23 cellular contexts compared by ENCODE assay signal in genomic region chr19:7331446-7331845, GRCh38. TPM values are rescaled to one million over a fixed set of nuclear protein-coding genes. Genes with fewer than 3 reads are reported as not detected.
DNase-seq lines count a peak whose midpoint lies in the region; ATAC-seq, FAIRE-seq and TF ChIP-seq lines count a peak whose summit lies in the region.
"Had no signal": no experiment of that assay in that cellular context is flagged by ENCODE, and none has a peak within 500 bp of the region (broad histone marks: within the 10 kb centered on the region; RNA-seq: fewer than 3 reads in every experiment).

No MANE protein-coding gene starts in this region.

- H2AFZ ChIP-seq in HepG2 (ENCODE audit: low read length) (no peak overlapping the region), IMR-90 (replicated peaks; ENCODE audit: low read length, poor library complexity) (no peak overlapping the region), K562 (ENCODE audit: low read depth, low read length) (no peak overlapping the region), neuronal stem cell (ENCODE audit: low read length) (no peak overlapping the region)

- H2AK5ac ChIP-seq in IMR-90 (ENCODE audit: low read depth, low read length), result no peak overlapping the region
- no peak overlapping the region for H2AK5ac ChIP-seq in neuronal stem cell (ENCODE audit: low read depth, low read length)

- H3K4me3 Mint-ChIP-seq in T-helper 17 cell, result no peak overlapping the region
- H3K4me3 Mint-ChIP-seq: B cell; CD4-positive, alpha-beta T cell; CD8-positive, alpha-beta T cell had no signal

- H3K9ac ChIP-seq in HepG2 (ENCODE audit: insufficient read depth, low read depth, low read length) (no peak overlapping the region), IMR-90 (ENCODE audit: low read depth, low read length) (no peak overlapping the region), K562 (ENCODE audit: insufficient read depth in 1 of 2, low read depth in 2 of 2, low read length in 2 of 2) (no peak overlapping the region), neuronal stem cell (ENCODE audit: low read depth, low read length, poor library complexity) (no peak overlapping the region)

- H3K4me3 ChIP-seq in HepG2 (replicated peaks in 1 of 3; ENCODE audit: insufficient read depth in 1 of 3, low read depth in 2 of 3, low read length in 3 of 3) (no peak overlapping the region), right lobe of liver (no peak overlapping the region), IMR-90 (ENCODE audit: insufficient read depth, low read depth, low read length) (no peak overlapping the region), K562 (no peak overlapping the region), neuronal stem cell (ENCODE audit: low read length in 2 of 2) (no peak overlapping the region)
- H3K4me3 ChIP-seq: A549; BLaER1 treated with 17β-estradiol and CSF1 and Interleukin-3, amounts not matched to agents 10 nM and 100 nM had no signal

- H2BK20ac ChIP-seq in IMR-90 (ENCODE audit: low read depth, low read length), result no peak overlapping the region

- in situ Hi-C loops in HepG2 (cut with HindIII; ENCODE audit: extremely low pct_ligation_motif_present, low pct_unique_long_range_greater_than_20kb) (no loop called here), IMR-90 (cut with MboI; ENCODE audit: low sequenced_read_pairs) (no loop called here), K562 (cut with MboI) (loop anchor here (10.0 kb wide), 1 partner anchor 227 kb away; no protein-coding TSS in a partner anchor)

- 0 out of 2 replicates have a peak, but pooled peaks cover 7% of the 10 kb centered on the region for H3K4me1 ChIP-seq in HepG2 (ENCODE audit: insufficient read depth, low read length)
- no peaks in the 10 kb centered on the region for H3K4me1 ChIP-seq in right lobe of liver
- H3K4me1 ChIP-seq in IMR-90 (ENCODE audit: control insufficient read depth, insufficient read depth, low read length), result no peaks in the 10 kb centered on the region
- H3K4me1 ChIP-seq in K562 (replicated peaks in 1 of 2; ENCODE audit: control insufficient read depth in 2 of 2, insufficient read depth in 2 of 2, low read length in 2 of 2), result no peaks in the 10 kb centered on the region
- H3K4me1 ChIP-seq in neuronal stem cell (ENCODE audit: control insufficient read depth in 2 of 2, insufficient read depth in 1 of 2, low read depth in 1 of 2, low read length in 2 of 2), result no peaks in the 10 kb centered on the region
- H3K4me1 ChIP-seq: A549, Caco-2 had no signal

- no peaks in the 10 kb centered on the region for H3K36me3 Mint-ChIP-seq in T-helper 17 cell (ENCODE audit: low read depth)
- H3K36me3 Mint-ChIP-seq: CD8-positive, alpha-beta T cell had no signal

- H3K27ac Mint-ChIP-seq in T-helper 17 cell, result no peak overlapping the region
- H3K27ac Mint-ChIP-seq: B cell; CD4-positive, alpha-beta T cell; CD8-positive, alpha-beta T cell had no signal

- FAIRE-seq in HepG2 (lab: Jason Lieb, UNC) (no peak), K562 (lab: Jason Lieb, UNC) (no peak)
- FAIRE-seq: A549, D721Med, G401.6, GM12892 had no signal

- no peaks in the 10 kb centered on the region for H3K9me1 ChIP-seq in IMR-90 (ENCODE audit: insufficient read depth, low read length)
- H3K9me1 ChIP-seq in K562 (ENCODE audit: control insufficient read depth, insufficient read depth, low read length), result no peaks in the 10 kb centered on the region

- TF ChIP-seq RAD21 in HepG2 (CRISPR knock-in tag; IDR thresholded peaks at IDR 0.05) (no peak), IMR-90 (IDR thresholded peaks at IDR 0.05; ENCODE audit: low read length) (no peak), K562 (CRISPR knock-in tag; conservative IDR thresholded peaks at IDR 0.05 in 1 of 2, IDR thresholded peaks at IDR 0.05 in 1 of 2) (no peak)

- BruUV-seq in HepG2 (replicated peaks; lab: Mats Ljungman, UMichigan), result no TSS peak
- no TSS peak for BruUV-seq in IMR-90 (replicated peaks; lab: Mats Ljungman, UMichigan)
- no TSS peak for BruUV-seq in K562 (replicated peaks; lab: Mats Ljungman, UMichigan)

- H3K79me1 ChIP-seq in IMR-90 (ENCODE audit: low read depth in 1 of 2, low read length in 2 of 2) (no peaks in the 10 kb centered on the region), neuronal stem cell (ENCODE audit: low read depth, low read length) (no peaks in the 10 kb centered on the region)

- H2BK120ac ChIP-seq in IMR-90 (ENCODE audit: low read depth, low read length) (no peak overlapping the region), neuronal stem cell (ENCODE audit: low read depth, low read length) (no peak overlapping the region)

- H3K4ac ChIP-seq in IMR-90 (ENCODE audit: low read depth, low read length) (no peak overlapping the region), neuronal stem cell (ENCODE audit: low read length) (no peak overlapping the region)

- H3K27ac ChIP-seq in HepG2 (ENCODE audit: extremely low read length, insufficient read depth, low read length) (no peak overlapping the region), right lobe of liver (no peak overlapping the region), IMR-90 (ENCODE audit: insufficient read depth, low read length) (no peak overlapping the region), K562 (ENCODE audit: extremely low read depth, low read depth, low read length) (no peak overlapping the region), neuronal stem cell (replicated peaks; ENCODE audit: low read length) (no peak overlapping the region)
- H3K27ac ChIP-seq: 22Rv1, A549, C4-2B had no signal

- DNase-seq in HepG2 (ENCODE audit: low spot score), result no peak
- no peak for DNase-seq in right lobe of liver
- no peak for DNase-seq in IMR-90
- DNase-seq in K562 (ENCODE audit: extremely low read depth in 1 of 4, low spot score in 3 of 4), result no peak
- no peak for DNase-seq in neuronal stem cell (ENCODE audit: low spot score)
- DNase-seq in T-helper 17 cell, result no peak
- DNase-seq: AML-193; Caco-2; Calu3; CD4-positive, alpha-beta T cell; CD8-positive, alpha-beta T cell; DMS79 treated with DMSO at 0.1 percent for 48 hours; GF-D8 had no signal

- 55% methylated on average over 4 of the region's 4 CpGs for WGBS in HepG2 (ENCODE audit: low lambda C conversion rate)
- WGBS in right lobe of liver (ENCODE audit: insufficient coverage, low coverage, low lambda C conversion rate, missing lambda C conversion rate), result 68% methylated on average over 4 of the region's 4 CpGs
- 88% methylated on average over 4 of the region's 4 CpGs; no CpG with 5 or more reads in 1 of the 2 experiments for WGBS in IMR-90 (ENCODE audit: extremely low coverage in 2 of 2, insufficient read length in 1 of 2), 2 experiments
- 48% methylated on average over 4 of the region's 4 CpGs for WGBS in K562 (ENCODE audit: insufficient coverage, low coverage, missing lambda C conversion rate)
- 100% methylated on average over 1 to 3 of the region's 4 CpGs for WGBS in neuronal stem cell (ENCODE audit: extremely low coverage in 2 of 2, insufficient read length in 2 of 2, insufficient replicate concordance in 1 of 2), 2 donors

- H3K14ac ChIP-seq in IMR-90 (replicated peaks; ENCODE audit: low read depth, low read length) (no peak overlapping the region), neuronal stem cell (ENCODE audit: low read length) (no peak overlapping the region)

- no peak overlapping the region for H4K5ac ChIP-seq in IMR-90 (ENCODE audit: low read depth, low read length)

- intact Hi-C loops in HepG2 (cut with micrococcal nuclease; ENCODE audit: unreplicated experiment) (no loop called here), right lobe of liver (cut with DNase I) (no loop called here), IMR-90 (cut with micrococcal nuclease) (no loop called here), K562 (cut with micrococcal nuclease) (no loop called here)

- H3K4me2 ChIP-seq in HepG2 (ENCODE audit: low read depth, low read length) (no peak overlapping the region), IMR-90 (ENCODE audit: low read depth, low read length) (no peak overlapping the region), K562 (ENCODE audit: insufficient read depth, low read length) (no peak overlapping the region), neuronal stem cell (ENCODE audit: insufficient read depth, low read length, poor library complexity, severe bottlenecking) (no peak overlapping the region)
- H3K4me2 ChIP-seq: A549 had no signal

- no peak overlapping the region for H2BK15ac ChIP-seq in IMR-90 (ENCODE audit: low read depth, low read length)
- no peak overlapping the region for H2BK15ac ChIP-seq in neuronal stem cell (ENCODE audit: low read length)

- H4K8ac ChIP-seq in IMR-90 (ENCODE audit: low read depth in 2 of 2, low read length in 2 of 2), result no peak overlapping the region
- peak overlapping the region; percentile 99 for H4K8ac ChIP-seq in neuronal stem cell (ENCODE audit: low read depth, low read length)

- TF ChIP-seq EP300 in HepG2 (IDR thresholded peaks at IDR 0.05; ENCODE audit: low read depth in 2 of 2, low read length in 2 of 2) (no peak), HepG2 (CRISPR knock-in tag; IDR thresholded peaks at IDR 0.05; ENCODE audit: borderline replicate concordance) (no peak), K562 (IDR thresholded peaks at IDR 0.05; ENCODE audit: low read length) (no peak)

- H4K20me1 ChIP-seq in HepG2 (ENCODE audit: insufficient read depth, low read length), result no peaks in the 10 kb centered on the region
- H4K20me1 ChIP-seq in IMR-90 (ENCODE audit: insufficient read depth, low read length), result no peaks in the 10 kb centered on the region
- no peaks in the 10 kb centered on the region for H4K20me1 ChIP-seq in K562 (replicated peaks; ENCODE audit: control insufficient read depth, insufficient read depth, low read length)
- H4K20me1 ChIP-seq: BLaER1 treated with 17β-estradiol and CSF1 and Interleukin-3, amounts not matched to agents 10 nM and 100 nM had no signal

- H3K27me3 Mint-ChIP-seq in T-helper 17 cell, result no peaks in the 10 kb centered on the region
- H3K27me3 Mint-ChIP-seq: B cell; CD4-positive, alpha-beta T cell had no signal

- H3K36me3 ChIP-seq in HepG2 (replicated peaks in 1 of 2; ENCODE audit: control insufficient read depth in 1 of 2, insufficient read depth in 2 of 2, low read length in 2 of 2) (no peaks in the 10 kb centered on the region), right lobe of liver (no peaks in the 10 kb centered on the region), IMR-90 (ENCODE audit: control insufficient read depth, insufficient read depth, low read length) (no peaks in the 10 kb centered on the region), K562 (ENCODE audit: control insufficient read depth, insufficient read depth, low read length) (no peaks in the 10 kb centered on the region), neuronal stem cell (replicated peaks in 1 of 2; ENCODE audit: control insufficient read depth in 2 of 2, insufficient read depth in 2 of 2, low read length in 2 of 2) (no peaks in the 10 kb centered on the region)
- H3K36me3 ChIP-seq: BLaER1 treated with 17β-estradiol and CSF1 and Interleukin-3, amounts not matched to agents 10 nM and 100 nM had no signal

- TF ChIP-seq POLR2A in HepG2 (IDR thresholded peaks at IDR 0.05; ENCODE audit: insufficient read depth in 1 of 2, low read depth in 2 of 2, low read length in 2 of 2), result no peak
- TF ChIP-seq POLR2A in right lobe of liver (IDR thresholded peaks at IDR 0.05), result no peak
- TF ChIP-seq POLR2A in IMR-90 (IDR thresholded peaks at IDR 0.05; ENCODE audit: low read depth, low read length), result no peak
- TF ChIP-seq POLR2A in K562 (conservative IDR thresholded peaks at IDR 0.05), result no peak

- H3K18ac ChIP-seq in IMR-90 (ENCODE audit: low read depth, low read length), result no peak overlapping the region
- no peak overlapping the region for H3K18ac ChIP-seq in neuronal stem cell (ENCODE audit: low read length)

- no peak overlapping the region for H2BK12ac ChIP-seq in neuronal stem cell (ENCODE audit: low read length)

- CTCF ChIA-PET in HepG2 (lab: Yijun Ruan, JAX; ENCODE audit: low intra/inter-chr PET ratio, low total read pairs) (no interaction called here), IMR-90 (lab: Yijun Ruan, JAX) (no interaction called here), K562 (lab: Yijun Ruan, JAX; ENCODE audit: low intra/inter-chr PET ratio) (no interaction called here)

- H3K27me3 ChIP-seq in HepG2 (ENCODE audit: control insufficient read depth in 1 of 2, insufficient read depth in 2 of 2, low read length in 2 of 2), result peaks cover 0 to 2% of the 10 kb centered on the region in 2 experiments; a peak in 1 of 5 replicates
- H3K27me3 ChIP-seq in right lobe of liver, result no peaks in the 10 kb centered on the region
- H3K27me3 ChIP-seq in IMR-90 (ENCODE audit: control insufficient read depth, insufficient read depth, low read length), result no peaks in the 10 kb centered on the region
- peaks cover 0 to 4% of the 10 kb centered on the region in 2 experiments; a peak in 1 of 5 replicates for H3K27me3 ChIP-seq in K562 (ENCODE audit: control insufficient read depth in 2 of 2, insufficient read depth in 2 of 2, low read length in 2 of 2)
- no peaks in the 10 kb centered on the region for H3K27me3 ChIP-seq in neuronal stem cell (ENCODE audit: control insufficient read depth in 3 of 3, insufficient read depth in 3 of 3, low read depth in 1 of 3, low read length in 3 of 3)

- H2BK5ac ChIP-seq in IMR-90 (ENCODE audit: low read depth, low read length, poor library complexity, severe bottlenecking) (peak overlapping the region; percentile 45), neuronal stem cell (ENCODE audit: low read length) (no peak overlapping the region)

- ATAC-seq in HepG2, result no peak
- no peak for ATAC-seq in right lobe of liver
- ATAC-seq in IMR-90 (ENCODE audit: low read depth), result no peak
- ATAC-seq in K562, result no peak
- ATAC-seq in GM19455 (IDR thresholded peaks at IDR 0.05; ENCODE audit: unreplicated experiment), result no peak
- no peak for ATAC-seq in T-helper 17 cell
- no peak for ATAC-seq in GM19324 (IDR thresholded peaks at IDR 0.05; ENCODE audit: low FRiP score, unreplicated experiment)
- ATAC-seq: A549; CD8-positive, alpha-beta T cell had no signal

- no peaks in the 10 kb centered on the region for H3K9me3 ChIP-seq in HepG2 (ENCODE audit: low read length)
- H3K9me3 ChIP-seq in right lobe of liver, result no peaks in the 10 kb centered on the region
- no peaks in the 10 kb centered on the region for H3K9me3 ChIP-seq in IMR-90 (ENCODE audit: control insufficient read depth, insufficient read depth, low read length)
- peaks cover 2% of the 10 kb centered on the region; the same call in 1 of the 2 replicates for H3K9me3 ChIP-seq in K562 (replicated peaks; ENCODE audit: control insufficient read depth, insufficient read depth, low read depth, low read length)
- H3K9me3 ChIP-seq in neuronal stem cell (replicated peaks in 1 of 2; ENCODE audit: control insufficient read depth in 2 of 2, insufficient read depth in 1 of 2, low read depth in 1 of 2, low read length in 2 of 2), result peaks cover 0 to 4% of the 10 kb centered on the region in 2 donors
- H3K9me3 ChIP-seq in T-helper 17 cell (ENCODE audit: control insufficient read depth, low read length, poor library complexity, severe bottlenecking), result no peaks in the 10 kb centered on the region
- H3K9me3 ChIP-seq: Caco-2 had no signal

- H4K91ac ChIP-seq in IMR-90 (ENCODE audit: insufficient read depth, low read depth, low read length) (no peak overlapping the region), neuronal stem cell (ENCODE audit: low read depth, low read length, poor library complexity) (no peak overlapping the region)

- TF ChIP-seq CTCF in HepG2 (CRISPR knock-in tag; IDR thresholded peaks at IDR 0.05), result no peak
- no peak for TF ChIP-seq CTCF in right lobe of liver (IDR thresholded peaks at IDR 0.05)
- TF ChIP-seq CTCF in IMR-90 (conservative IDR thresholded peaks at IDR 0.05; ENCODE audit: low read depth, low read length), result no peak
- no peak for TF ChIP-seq CTCF in K562 (IDR thresholded peaks at IDR 0.05 in 2 of 3, conservative IDR thresholded peaks at IDR 0.05 in 1 of 3; ENCODE audit: insufficient read depth in 2 of 3, low read depth in 1 of 3, low read length in 3 of 3)

- H3K4me1 Mint-ChIP-seq in T-helper 17 cell, result peaks cover 2% of the 10 kb centered on the region

- no peak overlapping the region for H2AK9ac ChIP-seq in IMR-90 (replicated peaks; ENCODE audit: low read depth, low read length, poor library complexity)

- H3K23ac ChIP-seq in IMR-90 (ENCODE audit: low read depth, low read length), result no peak overlapping the region
- H3K23ac ChIP-seq in neuronal stem cell (ENCODE audit: low read depth, low read length, poor library complexity), result no peak overlapping the region

- no peaks in the 10 kb centered on the region for H3K79me2 ChIP-seq in HepG2 (ENCODE audit: insufficient read depth, low read length)
- no peaks in the 10 kb centered on the region for H3K79me2 ChIP-seq in K562 (ENCODE audit: control insufficient read depth, insufficient read depth, low read length)

- dilution Hi-C loops in IMR-90 (cut with HindIII; ENCODE audit: low sequenced_read_pairs, unreplicated experiment), result no loop called here

- H3K56ac ChIP-seq in IMR-90 (ENCODE audit: extremely low read depth, insufficient read depth, low read length), result no peak overlapping the region

- POLR2A ChIA-PET in HepG2 (lab: Yijun Ruan, JAX), result no interaction called here
- POLR2A ChIA-PET in IMR-90 (lab: Charles Lee; ENCODE audit: unreplicated experiment), result no interaction called here
- POLR2A ChIA-PET in K562 (lab: Yijun Ruan, JAX), result no interaction called here

RNA-seq across cellular contexts. Expression of gene ARHGEF18, which starts 17.3 kb away (rescaled TPM):
- 14.5 and 17.5 TPM in 2 replicates for total RNA-seq in HepG2 (2016; rRNA removed; fragmentation: Illumina TruSeq; extraction: Trizol)
- 1.7 and 1.8 TPM in 2 replicates for total RNA-seq in HepG2 (2016; cell fraction: cytosol; rRNA removed; fragmentation: Illumina TruSeq; extraction: Trizol; ENCODE audit: low read depth)
- 13.1 and 19.3 TPM in 2 replicates for total RNA-seq in HepG2 (2016; cell fraction: insoluble cytoplasmic fraction; rRNA removed; fragmentation: Illumina TruSeq; extraction: Trizol)
- total RNA-seq in HepG2 (2016; cell fraction: membrane; rRNA removed; fragmentation: Illumina TruSeq; extraction: Trizol), result 4.9 and 5.2 TPM in 2 replicates
- total RNA-seq in HepG2 (2016; cell fraction: nucleus; rRNA removed; fragmentation: Illumina TruSeq; extraction: Trizol), result 11.5 and 13.9 TPM in 2 replicates
- polyA plus RNA-seq in HepG2 (2011; rRNA removed), result 4.2 and 7.2 TPM in 2 replicates
- 5.5 and 6.5 TPM in 2 replicates for polyA plus RNA-seq in HepG2 (2011; cell fraction: cytosol; rRNA removed)
- polyA plus RNA-seq in HepG2 (2011; cell fraction: nucleus; rRNA removed), result 13.2 and 16.3 TPM in 2 replicates
- polyA plus RNA-seq in HepG2 (2012), result 10.7 and 11.4 TPM in 2 replicates
- polyA plus RNA-seq in HepG2 (2016; cell fraction: cytosol; fragmentation: Illumina TruSeq; extraction: Trizol; ENCODE audit: low read depth), result 0.86 and 0.89 TPM in 2 replicates
- polyA plus RNA-seq in HepG2 (2016; cell fraction: insoluble cytoplasmic fraction; fragmentation: Illumina TruSeq; extraction: Trizol; ENCODE audit: low read depth), result 8.2 and 11.6 TPM in 2 replicates
- 2.0 and 2.3 TPM in 2 replicates for polyA plus RNA-seq in HepG2 (2016; cell fraction: membrane; fragmentation: Illumina TruSeq; extraction: Trizol; ENCODE audit: low read depth)
- 13.8 and 16.4 TPM in 2 replicates for polyA plus RNA-seq in HepG2 (2016; cell fraction: nucleus; fragmentation: Illumina TruSeq; extraction: Trizol; ENCODE audit: insufficient read depth, low read depth)
- 7.5 and 13.6 TPM in 2 replicates for polyA minus RNA-seq in HepG2 (2011; rRNA and poly(A)+ RNA removed; ENCODE audit: low replicate concordance)
- polyA minus RNA-seq in HepG2 (2011; cell fraction: cytosol; rRNA and poly(A)+ RNA removed), result 6.7 and 11.8 TPM in 2 replicates
- 10.2 and 11.5 TPM in 2 replicates for polyA minus RNA-seq in HepG2 (2011; cell fraction: nucleus; rRNA and poly(A)+ RNA removed)
- total RNA-seq in right lobe of liver, result 10 to 100 TPM; 15.1 to 19.2 (median 17.7) TPM
- 12.4 and 14.2 TPM in 2 replicates for total RNA-seq in IMR-90 (2012; rRNA removed)
- polyA plus RNA-seq in IMR-90 (2012; rRNA removed), result 11.6 and 13.7 TPM in 2 replicates
- polyA plus RNA-seq in IMR-90 (2012; cell fraction: cytosol; rRNA removed), result 10.0 and 12.8 TPM in 2 replicates
- 26.8 and 39.1 TPM in 2 replicates for polyA plus RNA-seq in IMR-90 (2012; cell fraction: nucleus; rRNA removed; ENCODE audit: low replicate concordance)
- total RNA-seq in K562 (2011; cell fraction: chromatin; rRNA removed; ENCODE audit: low replicate concordance), result 9.6 and 25.5 TPM in 2 replicates
- 16.8 and 21.5 TPM in 2 replicates for total RNA-seq in K562 (2011; cell fraction: nucleolus; rRNA removed)
- 11.7 and 12.4 TPM in 2 replicates for total RNA-seq in K562 (2011; cell fraction: nucleoplasm; rRNA removed)
- 11.4 and 13.8 TPM in 2 replicates for total RNA-seq in K562 (2014; rRNA removed)
- total RNA-seq in K562 (2014; rRNA removed; fragmentation: Illumina TruSeq; extraction: Trizol), result 0.91 and 2.6 TPM in 2 replicates
- total RNA-seq in K562 (2015; rRNA removed; fragmentation: Illumina TruSeq; extraction: Trizol), result 6.8 and 7.7 TPM in 2 replicates
- 14.9 and 16.5 TPM in 2 replicates for total RNA-seq in K562 (2021)
- 2.8 and 4.0 TPM in 2 replicates for polyA plus RNA-seq in K562 (2011; rRNA removed)
- 4.3 and 7.7 TPM in 2 replicates for polyA plus RNA-seq in K562 (2011; cell fraction: cytosol; rRNA removed)
- polyA plus RNA-seq in K562 (2011; cell fraction: nucleus; rRNA removed), result 9.9 and 16.4 TPM in 2 replicates
- 9.8 and 15.1 TPM in 2 replicates for polyA plus RNA-seq in K562 (2012)
- 4.5 and 5.7 TPM in 2 replicates for polyA plus RNA-seq in K562 (2014; fragmentation: Illumina TruSeq; extraction: Trizol)
- polyA plus RNA-seq in K562 (2014; fragmentation: Nextera tagmentation; extraction: Ambion mirVana), result under 1 TPM; 0.04 to 0.20 TPM
- polyA plus RNA-seq in K562 (2014; rRNA removed), result 6.8 TPM in 2 replicates
- 4.0 and 5.1 TPM in 2 replicates for polyA minus RNA-seq in K562 (2011; rRNA and poly(A)+ RNA removed)
- polyA minus RNA-seq in K562 (2011; cell fraction: cytosol; rRNA and poly(A)+ RNA removed), result 9.3 and 10.7 TPM in 2 replicates
- polyA minus RNA-seq in K562 (2011; cell fraction: nucleus; rRNA and poly(A)+ RNA removed), result 5.1 and 9.9 TPM in 2 replicates
- polyA plus RNA-seq in neuronal stem cell (2013, experiment 1 of 2), result 15.2 TPM
- polyA plus RNA-seq in neuronal stem cell (2013, experiment 2 of 2), result 16.1 TPM
- 100 to 1,000 TPM; 118 to 127 TPM for total RNA-seq in T-helper 17 cell

RNA-seq across cellular contexts. Expression of gene INSR, which starts 37.2 kb away (rescaled TPM):
- total RNA-seq in HepG2 (2016; rRNA removed; fragmentation: Illumina TruSeq; extraction: Trizol) (13.6 and 24.2 TPM in 2 replicates), right lobe of liver (100 to 1,000 TPM in 4 of 6 experiments, 10 to 100 TPM in 2; 82.7 to 121 (median 106) TPM), IMR-90 (2012; rRNA removed) (7.9 and 8.3 TPM in 2 replicates), K562 (2014; rRNA removed) (0.41 and 0.94 TPM in 2 replicates), K562 (2014; rRNA removed; fragmentation: Illumina TruSeq; extraction: Trizol) (0.29 and 0.57 TPM in 2 replicates), K562 (2015; rRNA removed; fragmentation: Illumina TruSeq; extraction: Trizol) (0.11 and 0.57 TPM in 2 replicates), K562 (2021) (0.69 and 0.94 TPM in 2 replicates), T-helper 17 cell (1 to 10 TPM in 1 of 2 donors, under 1 TPM in 1; 0.76 to 3.5 TPM)
- 3.7 and 4.3 TPM in 2 replicates for total RNA-seq in HepG2 (2016; cell fraction: cytosol; rRNA removed; fragmentation: Illumina TruSeq; extraction: Trizol; ENCODE audit: low read depth)
- total RNA-seq in HepG2 (2016; cell fraction: insoluble cytoplasmic fraction; rRNA removed; fragmentation: Illumina TruSeq; extraction: Trizol), result 10.6 and 24.2 TPM in 2 replicates
- total RNA-seq in HepG2 (2016; cell fraction: membrane; rRNA removed; fragmentation: Illumina TruSeq; extraction: Trizol), result 5.3 and 5.7 TPM in 2 replicates
- total RNA-seq in HepG2 (2016; cell fraction: nucleus; rRNA removed; fragmentation: Illumina TruSeq; extraction: Trizol), result 32.3 TPM in 2 replicates
- polyA plus RNA-seq in HepG2 (2011; rRNA removed) (25.7 and 29.8 TPM in 2 replicates), IMR-90 (2012; rRNA removed) (2.7 and 2.8 TPM in 2 replicates), K562 (2011; rRNA removed) (0.60 and 0.83 TPM in 2 replicates), K562 (2014; fragmentation: Illumina TruSeq; extraction: Trizol) (0.43 and 0.79 TPM in 2 replicates), K562 (2014; fragmentation: Nextera tagmentation; extraction: Ambion mirVana) (under 1 TPM; 0.04 to 0.07 TPM), K562 (2014; rRNA removed) (0.42 and 0.88 TPM in 2 replicates)
- polyA plus RNA-seq in HepG2 (2011; cell fraction: cytosol; rRNA removed), result 12.7 and 15.7 TPM in 2 replicates
- 46.8 and 48.9 TPM in 2 replicates for polyA plus RNA-seq in HepG2 (2011; cell fraction: nucleus; rRNA removed)
- polyA plus RNA-seq in HepG2 (2012), result 33.3 and 35.1 TPM in 2 replicates
- 0.49 and 0.50 TPM in 2 replicates for polyA plus RNA-seq in HepG2 (2016; cell fraction: cytosol; fragmentation: Illumina TruSeq; extraction: Trizol; ENCODE audit: low read depth)
- 5.1 and 6.7 TPM in 2 replicates for polyA plus RNA-seq in HepG2 (2016; cell fraction: insoluble cytoplasmic fraction; fragmentation: Illumina TruSeq; extraction: Trizol; ENCODE audit: low read depth)
- polyA plus RNA-seq in HepG2 (2016; cell fraction: membrane; fragmentation: Illumina TruSeq; extraction: Trizol; ENCODE audit: low read depth), result 1.0 and 1.2 TPM in 2 replicates
- 27.7 and 30.4 TPM in 2 replicates for polyA plus RNA-seq in HepG2 (2016; cell fraction: nucleus; fragmentation: Illumina TruSeq; extraction: Trizol; ENCODE audit: insufficient read depth, low read depth)
- 33.9 and 244 TPM in 2 replicates for polyA minus RNA-seq in HepG2 (2011; rRNA and poly(A)+ RNA removed; ENCODE audit: low replicate concordance)
- polyA minus RNA-seq in HepG2 (2011; cell fraction: cytosol; rRNA and poly(A)+ RNA removed), result 55.0 and 72.8 TPM in 2 replicates
- 105 and 154 TPM in 2 replicates for polyA minus RNA-seq in HepG2 (2011; cell fraction: nucleus; rRNA and poly(A)+ RNA removed)
- polyA plus RNA-seq in IMR-90 (2012; cell fraction: cytosol; rRNA removed), result 1.8 and 2.4 TPM in 2 replicates
- polyA plus RNA-seq in IMR-90 (2012; cell fraction: nucleus; rRNA removed; ENCODE audit: low replicate concordance), result 4.6 and 6.0 TPM in 2 replicates
- 5.3 and 10.3 TPM in 2 replicates for total RNA-seq in K562 (2011; cell fraction: chromatin; rRNA removed; ENCODE audit: low replicate concordance)
- 7.0 and 8.5 TPM in 2 replicates for total RNA-seq in K562 (2011; cell fraction: nucleolus; rRNA removed)
- 5.2 and 5.3 TPM in 2 replicates for total RNA-seq in K562 (2011; cell fraction: nucleoplasm; rRNA removed)
- 0.68 and 0.82 TPM in 2 replicates for polyA plus RNA-seq in K562 (2011; cell fraction: cytosol; rRNA removed)
- 0.72 and 1.2 TPM in 2 replicates for polyA plus RNA-seq in K562 (2011; cell fraction: nucleus; rRNA removed)
- 0.26 and 1.1 TPM in 2 replicates for polyA plus RNA-seq in K562 (2012)
- polyA minus RNA-seq in K562 (2011; rRNA and poly(A)+ RNA removed), result 3.1 and 3.3 TPM in 2 replicates
- 0.76 and 1.2 TPM in 2 replicates for polyA minus RNA-seq in K562 (2011; cell fraction: cytosol; rRNA and poly(A)+ RNA removed)
- 1.8 and 2.1 TPM in 2 replicates for polyA minus RNA-seq in K562 (2011; cell fraction: nucleus; rRNA and poly(A)+ RNA removed)
- 5.0 TPM for polyA plus RNA-seq in neuronal stem cell (2013, experiment 1 of 2)
- polyA plus RNA-seq in neuronal stem cell (2013, experiment 2 of 2), result 5.4 TPM

Comparison
In these comparisons a context has a peak if more than half of its experiments do, and no peak if none do; other contexts are left out.
1. Of the 241 proteins assayed by ChIP-seq in both HepG2 and K562: peak only in HepG2: none; only in K562: EHMT2; in both: none; in neither: 237; mixed calls (peak in some experiments, not most) for 3.